8 cellular contexts compared by ENCODE assay signal in genomic region chr11:103055174-103055890, GRCh38. TPM values are rescaled to one million over a fixed set of nuclear protein-coding genes. Genes with fewer than 3 reads are reported as not detected.
DNase-seq lines count a peak whose midpoint lies in the region; ATAC-seq and TF ChIP-seq lines count a peak whose summit lies in the region.

No MANE protein-coding gene starts in this region.

- 46 to 49% methylated on average over 3 of the region's 3 CpGs for WGBS in heart right ventricle, 2 donors
- 47% methylated on average over 3 of the region's 3 CpGs for WGBS in right cardiac atrium

- TF ChIP-seq CTCF in heart right ventricle (IDR thresholded peaks at IDR 0.05) (peak in 8 of 9 donors; percentile 9 to 76 (median 62)), astrocyte of the spinal cord (IDR thresholded peaks at IDR 0.05; ENCODE audit: low read depth, low read length) (peak; percentile 58), omental fat pad (IDR thresholded peaks at IDR 0.05) (no peak)

- H3K27ac ChIP-seq in heart right ventricle (no peak overlapping the region), right cardiac atrium (ENCODE audit: low read length) (no peak overlapping the region)

- in situ Hi-C loops in astrocyte of the spinal cord (cut with HindIII; ENCODE audit: low sequenced_read_pairs) = no loop called here

- H3K27me3 ChIP-seq in heart right ventricle = no peaks in the 10 kb centered on the region
- no peaks in the 10 kb centered on the region for H3K27me3 ChIP-seq in right cardiac atrium (ENCODE audit: control insufficient read depth, insufficient read depth)

- H3K9me3 ChIP-seq in heart right ventricle (no peaks in the 10 kb centered on the region), right cardiac atrium (ENCODE audit: control insufficient read depth, low read length) (no peaks in the 10 kb centered on the region)

- peaks cover 0 to 3% (median 0%) of the 10 kb centered on the region in 9 donors for H3K4me1 ChIP-seq in heart right ventricle
- H3K4me1 ChIP-seq in right cardiac atrium (ENCODE audit: control insufficient read depth, insufficient read depth, low read length) = no peaks in the 10 kb centered on the region

- DNase-seq in heart right ventricle = no peak
- DNase-seq in right cardiac atrium = no peak
- peak; percentile 64 for DNase-seq in HCEC 1CT
- peak; percentile 33 for DNase-seq in NCI-H2029 treated with DMSO at 0.1 percent for 48 hours (lab: John Stamatoyannopoulos, UW)
- DNase-seq in astrocyte of the spinal cord (ENCODE audit: low read depth, low spot score) = peak; percentile 62
- DNase-seq in left lobe of liver (ENCODE audit: low spot score) = no peak
- DNase-seq in NCI-H1694 treated with DMSO at 0.1 percent for 48 hours (lab: John Stamatoyannopoulos, UW) = no peak
- DNase-seq in omental fat pad (ENCODE audit: low spot score) = no peak

- intact Hi-C loops in heart right ventricle (cut with DNase I) = no loop called here
- intact Hi-C loops in right cardiac atrium (cut with DNase I) = no loop called here

- ATAC-seq in heart right ventricle (peak in 1 of 8 donors; percentile 57), right cardiac atrium (no peak), left lobe of liver (peak; percentile 75), omental fat pad (ENCODE audit: low FRiP score) (no peak)

- no peak overlapping the region for H3K4me3 ChIP-seq in heart right ventricle
- H3K4me3 ChIP-seq in right cardiac atrium (ENCODE audit: low read length) = no peak overlapping the region
- H3K4me3 ChIP-seq in astrocyte of the spinal cord (ENCODE audit: low read depth, low read length) = no peak overlapping the region

- H3K36me3 ChIP-seq in heart right ventricle = peaks cover 0 to 21% (median 6%) of the 10 kb centered on the region in 9 donors

RNA-seq across cellular contexts. Expression of gene DCUN1D5, which starts 36.6 kb away (rescaled TPM):
- 10 to 100 TPM; 18.7 to 32.6 (median 21.9) TPM for total RNA-seq in heart right ventricle
- 10 to 100 TPM in 1 of 2 donors, 1 to 10 TPM in 1; 8.8 to 36.7 TPM for polyA plus RNA-seq in heart right ventricle
- 10 to 100 TPM; 21.7 to 24.9 (median 22.4) TPM for total RNA-seq in right cardiac atrium
- polyA plus RNA-seq in right cardiac atrium = 21.0 TPM
- 7.3 TPM for total RNA-seq in left lobe of liver
- 10 to 100 TPM; 26.6 to 54.9 (median 38.1) TPM for total RNA-seq in omental fat pad

RNA-seq across cellular contexts. Expression of gene DYNC2H1, which starts 53.9 kb away (rescaled TPM):
- total RNA-seq in heart right ventricle (1 to 10 TPM; 2.2 to 5.9 (median 3.9) TPM), right cardiac atrium (1 to 10 TPM; 7.5 to 9.4 (median 8.3) TPM), left lobe of liver (1.6 TPM), omental fat pad (10 to 100 TPM; 14.7 to 34.1 (median 23.7) TPM)
- polyA plus RNA-seq in heart right ventricle (1 to 10 TPM; 3.4 to 5.9 TPM), right cardiac atrium (4.3 TPM)

Comparison
In these comparisons a context has a peak if more than half of its experiments do, and no peak if none do; other contexts are left out.
1. DNase-seq: peak in HCEC 1CT (single experiment), NCI-H2029 treated with DMSO at 0.1 percent for 48 hours (single experiment) and astrocyte of the spinal cord (single experiment); none in heart right ventricle (0 of 2), right cardiac atrium (0 of 3), left lobe of liver (single experiment), NCI-H1694 treated with DMSO at 0.1 percent for 48 hours (single experiment) and omental fat pad (single experiment).
2. CTCF ChIP-seq: peak in heart right ventricle (8 of 9) and astrocyte of the spinal cord (single experiment); none in omental fat pad (0 of 3).